Comparison of ENCODE assay signal across 9 cellular contexts in genomic region chr17:4249452-4250029, GRCh38. TPM values are rescaled to one million over a fixed set of nuclear protein-coding genes. Genes with fewer than 3 reads are reported as not detected.
DNase-seq lines count a peak whose midpoint lies in the region; TF ChIP-seq lines count a peak whose summit lies in the region.
"Had no signal": no experiment of that assay in that cellular context is flagged by ENCODE, and none has a peak within 500 bp of the region (broad histone marks: within the 10 kb centered on the region; RNA-seq: fewer than 3 reads in every experiment).

No MANE protein-coding gene starts in this region.

- TF ChIP-seq CTCF in type B pancreatic cell (conservative IDR thresholded peaks at IDR 0.05) (peak; percentile 81), thyroid gland (IDR thresholded peaks at IDR 0.05) (peak in 3 of 6 experiments; percentile 34 to 50 (median 39))

- peaks cover 18 to 27% of the 10 kb centered on the region in 2 donors for H3K4me1 ChIP-seq in thyroid gland

- intact Hi-C loops in thyroid gland (cut with DNase I) = no loop called here

- no peak overlapping the region for H3K4me3 Mint-ChIP-seq in T-helper 2 cell treated with Interferon-gamma antibody and Interleukin-4, amounts not matched to agents 5 μg/mL and 100 μg/mL, for 36 hours
- H3K4me3 Mint-ChIP-seq in type B pancreatic cell = no peak overlapping the region

- no peak for TF ChIP-seq POLR2A in thyroid gland (IDR thresholded peaks at IDR 0.05)

- H3K36me3 ChIP-seq in thyroid gland = no peaks in the 10 kb centered on the region

- peak overlapping the region; percentile 13 for H3K27ac Mint-ChIP-seq in T-helper 2 cell treated with Interferon-gamma antibody and Interleukin-4, amounts not matched to agents 5 μg/mL and 100 μg/mL, for 36 hours
- peak overlapping the region; percentile 56 for H3K27ac Mint-ChIP-seq in type B pancreatic cell

- 29 to 34% methylated on average over 4 of the region's 4 CpGs for WGBS in thyroid gland, 2 donors

- peaks cover 28% of the 10 kb centered on the region for H3K4me1 Mint-ChIP-seq in T-helper 2 cell treated with Interferon-gamma antibody and Interleukin-4, amounts not matched to agents 5 μg/mL and 100 μg/mL, for 36 hours (ENCODE audit: low read depth)
- peaks cover 31% of the 10 kb centered on the region for H3K4me1 Mint-ChIP-seq in type B pancreatic cell (ENCODE audit: unreplicated experiment)

- DNase-seq in DMS114 treated with DMSO at 0.1 percent for 48 hours (lab: John Stamatoyannopoulos, UW; ENCODE audit: unreplicated experiment) = peak; percentile 19
- DNase-seq in HUDEP-2 (lab: John Stamatoyannopoulos, UW; ENCODE audit: unreplicated experiment in 76 of 76) = peak in 73 of 76 experiments; percentile 11 to 93 (median 71)
- DNase-seq in T-helper 2 cell treated with Interferon-gamma antibody and Interleukin-4, amounts not matched to agents 5 μg/mL and 100 μg/mL, for 36 hours (ENCODE audit: low spot score) = no peak
- DNase-seq in fibroblast of the conjunctiva (ENCODE audit: low read depth) = peak; percentile 32
- DNase-seq in type B pancreatic cell (ENCODE audit: extremely low spot score, unreplicated experiment) = no peak
- DNase-seq in 8988T = no peak
- no peak for DNase-seq in NCI-H2196 treated with DMSO at 0.1 percent for 48 hours (lab: John Stamatoyannopoulos, UW; ENCODE audit: unreplicated experiment)
- no peak for DNase-seq in thyroid gland

- no peaks in the 10 kb centered on the region for H3K27me3 ChIP-seq in thyroid gland

- no peaks in the 10 kb centered on the region for H3K9me3 ChIP-seq in thyroid gland

- H3K27ac ChIP-seq in thyroid gland = peak overlapping the region in 1 of 3 donors; percentile 36
- H3K27ac ChIP-seq: skin epidermis had no signal

- no peaks in the 10 kb centered on the region for H3K9me3 Mint-ChIP-seq in T-helper 2 cell treated with Interferon-gamma antibody and Interleukin-4, amounts not matched to agents 5 μg/mL and 100 μg/mL, for 36 hours
- no peaks in the 10 kb centered on the region for H3K9me3 Mint-ChIP-seq in type B pancreatic cell

- no peak overlapping the region for H3K4me3 ChIP-seq in thyroid gland (replicated peaks in 1 of 3)
- H3K4me3 ChIP-seq: skin epidermis had no signal

- peaks cover 17% of the 10 kb centered on the region for H3K36me3 Mint-ChIP-seq in T-helper 2 cell treated with Interferon-gamma antibody and Interleukin-4, amounts not matched to agents 5 μg/mL and 100 μg/mL, for 36 hours (ENCODE audit: low read depth)
- peaks cover 21% of the 10 kb centered on the region for H3K36me3 Mint-ChIP-seq in type B pancreatic cell

- no peaks in the 10 kb centered on the region for H3K27me3 Mint-ChIP-seq in T-helper 2 cell treated with Interferon-gamma antibody and Interleukin-4, amounts not matched to agents 5 μg/mL and 100 μg/mL, for 36 hours (ENCODE audit: low read depth)
- no peaks in the 10 kb centered on the region for H3K27me3 Mint-ChIP-seq in type B pancreatic cell

RNA-seq across cellular contexts. Expression of gene ANKFY1, which starts 14.2 kb away (rescaled TPM):
- total RNA-seq in type B pancreatic cell (ENCODE audit: low replicate concordance) = 64.3 and 72.6 TPM in 2 replicates
- total RNA-seq in thyroid gland = 10 to 100 TPM; 36.8 to 51.3 (median 46.3) TPM

Comparison
In these comparisons a context has a peak if more than half of its experiments do, and no peak if none do; other contexts are left out.
1. DNase-seq: peak in DMS114 treated with DMSO at 0.1 percent for 48 hours (single experiment), HUDEP-2 (73 of 76) and fibroblast of the conjunctiva (single experiment); none in T-helper 2 cell treated with Interferon-gamma antibody and Interleukin-4, amounts not matched to agents 5 μg/mL and 100 μg/mL, for 36 hours (single experiment), type B pancreatic cell (single experiment), 8988T (single experiment), NCI-H2196 treated with DMSO at 0.1 percent for 48 hours (single experiment) and thyroid gland (0 of 2).